Comparison of ENCODE assay signal across 20 cellular contexts in genomic region chr5:81747030-81747429, GRCh38.
"Had no signal": no experiment of that assay in that cellular context is flagged by ENCODE, and none has a peak within 500 bp of the region (broad histone marks: within the 10 kb centered on the region; RNA-seq: fewer than 3 reads in every experiment).

No MANE protein-coding gene starts in this region.

- H3K36me3 ChIP-seq: spleen, thoracic aorta had no signal

- DNase-seq: activated CD4-positive, alpha-beta T cell treated with anti-CD3 and anti-CD28 coated beads for 36 hours; activated CD4-positive, alpha-beta T cell treated with anti-CD3 and anti-CD28 coated beads, Interleukin-2, amount 50 U/mL, for 48 hours; activated gamma-delta T cell treated with Interleukin-2 at 50 U/mL for 16 hours; amygdala; endodermal cell; foreskin keratinocyte; hippocampal formation; left cardiac atrium; mesenchymal stem cell; naive thymus-derived CD8-positive, alpha-beta T cell; nucleus accumbens; posterior cingulate gyrus; retina; spleen; stimulated activated naive B cell treated with anti-CD40 and anti-IgM and Interleukin-4, amounts not matched to agents 10 μg/mL and 1 μg/mL and 100 μg/mL, for 72 hours had no signal

- H3K4me3 ChIP-seq: spleen, thoracic aorta had no signal

- H3K36me3 Mint-ChIP-seq: activated naive CD8-positive, alpha-beta T cell; WTC11 had no signal

- H3K27ac ChIP-seq: epithelial cell of prostate, foreskin keratinocyte, spleen, thoracic aorta had no signal

- H3K9me3 ChIP-seq: spleen, thoracic aorta had no signal

- H3K27ac Mint-ChIP-seq: activated CD4-positive, alpha-beta T cell treated with anti-CD3 and anti-CD28 coated beads for 36 hours; activated naive CD8-positive, alpha-beta T cell; activated T-helper 1 cell treated with anti-CD3 and anti-CD28 coated beads, Interleukin-12 subunit alpha, Interleukin-12 subunit beta, Interleukin-2, Interleukin-4 antibody, amounts not matched to agents 30 ng/mL and 10 ng/mL and 1 ng/mL, durations not matched to agents 14 hours and 24 hours and 36 hours; endodermal cell; stimulated activated naive B cell treated with anti-CD40 and anti-IgM and Interleukin-4, amounts not matched to agents 10 μg/mL and 1 μg/mL and 100 μg/mL, for 72 hours; WTC11 had no signal

- H3K4me3 Mint-ChIP-seq: activated CD4-positive, alpha-beta T cell treated with anti-CD3 and anti-CD28 coated beads for 36 hours; activated naive CD8-positive, alpha-beta T cell; activated T-helper 1 cell treated with anti-CD3 and anti-CD28 coated beads, Interleukin-12 subunit alpha, Interleukin-12 subunit beta, Interleukin-2, Interleukin-4 antibody, amounts not matched to agents 30 ng/mL and 10 ng/mL and 1 ng/mL, durations not matched to agents 14 hours and 24 hours and 36 hours; endodermal cell; stimulated activated naive B cell treated with anti-CD40 and anti-IgM and Interleukin-4, amounts not matched to agents 10 μg/mL and 1 μg/mL and 100 μg/mL, for 72 hours; WTC11 had no signal

- ATAC-seq: activated CD4-positive, alpha-beta T cell treated with anti-CD3 and anti-CD28 coated beads for 36 hours; foreskin keratinocyte; left cardiac atrium; naive thymus-derived CD8-positive, alpha-beta T cell; stimulated activated naive B cell treated with anti-CD40 and anti-IgM and Interleukin-4, amounts not matched to agents 10 μg/mL and 1 μg/mL and 100 μg/mL, for 72 hours; WTC11 had no signal

- H3K27me3 Mint-ChIP-seq: activated CD4-positive, alpha-beta T cell treated with anti-CD3 and anti-CD28 coated beads for 36 hours; activated naive CD8-positive, alpha-beta T cell; naive thymus-derived CD8-positive, alpha-beta T cell; stimulated activated naive B cell treated with anti-CD40 and anti-IgM and Interleukin-4, amounts not matched to agents 10 μg/mL and 1 μg/mL and 100 μg/mL, for 72 hours had no signal

- H3K9me3 Mint-ChIP-seq: activated T-helper 1 cell treated with anti-CD3 and anti-CD28 coated beads, Interleukin-12 subunit alpha, Interleukin-12 subunit beta, Interleukin-2, Interleukin-4 antibody, amounts not matched to agents 30 ng/mL and 10 ng/mL and 1 ng/mL, durations not matched to agents 14 hours and 24 hours and 36 hours; endodermal cell; stimulated activated naive B cell treated with anti-CD40 and anti-IgM and Interleukin-4, amounts not matched to agents 10 μg/mL and 1 μg/mL and 100 μg/mL, for 72 hours; WTC11 had no signal
